Comparison of ENCODE assay signal across 1 cellular context in the genomic region with DNA sequence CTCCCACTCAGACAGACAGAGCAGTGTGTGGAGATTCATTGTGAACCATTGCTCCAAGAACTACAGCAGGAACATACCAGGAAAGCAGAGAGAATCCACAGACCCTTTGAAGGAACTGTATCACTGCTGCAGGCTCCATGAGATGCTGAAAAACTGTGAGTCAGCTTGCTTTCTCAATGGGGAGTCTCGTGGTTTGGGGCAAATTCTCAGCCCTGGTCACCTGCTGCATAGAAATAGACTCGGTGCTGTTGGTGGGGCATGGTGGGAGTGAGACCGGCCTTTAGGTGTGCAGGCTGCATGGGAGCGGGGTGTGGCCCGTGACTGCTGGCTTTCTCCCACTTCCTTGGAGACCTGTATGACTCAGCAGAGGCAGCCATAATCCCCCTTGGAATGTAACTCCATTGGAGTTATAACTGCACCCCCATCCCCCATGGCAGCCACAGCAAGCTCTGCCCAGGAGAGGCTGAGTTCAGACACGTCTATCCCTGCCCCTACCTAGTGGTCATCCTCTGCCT.
TF ChIP-seq lines count a peak whose summit lies in the region.

No MANE protein-coding gene starts in this region.

TF ChIP-seq in HCT116, 20 proteins besides CTCF, POLR2A, EP300 and RAD21 (continued from another document):
- TF ChIP-seq FOSL1 (IDR thresholded peaks at IDR 0.05; ENCODE audit: low read depth), result peak; percentile 89
- TF ChIP-seq, protein P1, sequence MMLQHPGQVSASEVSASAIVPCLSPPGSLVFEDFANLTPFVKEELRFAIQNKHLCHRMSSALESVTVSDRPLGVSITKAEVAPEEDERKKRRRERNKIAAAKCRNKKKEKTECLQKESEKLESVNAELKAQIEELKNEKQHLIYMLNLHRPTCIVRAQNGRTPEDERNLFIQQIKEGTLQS (IDR thresholded peaks at IDR 0.05), result no peak
- peak; percentile 82 for TF ChIP-seq JUND (IDR thresholded peaks at IDR 0.05)
